ENCODE assay signal across 20 cellular contexts in genomic region chr3:113055201-113055600, GRCh38.
"Had no signal": no experiment of that assay in that cellular context is flagged by ENCODE, and none has a peak within 500 bp of the region (broad histone marks: within the 10 kb centered on the region; RNA-seq: fewer than 3 reads in every experiment).

No MANE protein-coding gene starts in this region.

- H3K4me2 ChIP-seq: neural progenitor cell had no signal

- H3K9ac ChIP-seq: neural progenitor cell, parathyroid adenoma had no signal

- H3K4me1 ChIP-seq: uterus had no signal

- H3K4me3 ChIP-seq: ascending aorta, dorsolateral prefrontal cortex, esophagus muscularis mucosa, lower lobe of right lung, neural progenitor cell, thoracic aorta, uterus had no signal

- H3K79me2 ChIP-seq: parathyroid adenoma had no signal

- H3K27ac ChIP-seq: ascending aorta, dorsolateral prefrontal cortex, esophagus muscularis mucosa, lower lobe of right lung, neural progenitor cell, parathyroid adenoma, thoracic aorta, uterus had no signal

- FAIRE-seq: bronchial epithelial cell, endometrium had no signal

- H3K27me3 ChIP-seq: ascending aorta, dorsolateral prefrontal cortex, esophagus muscularis mucosa, neural progenitor cell, uterus had no signal

- H3K36me3 ChIP-seq: ascending aorta, esophagus muscularis mucosa, lower lobe of right lung, neural progenitor cell, thoracic aorta, uterus had no signal

- H2AFZ ChIP-seq: parathyroid adenoma had no signal

- H3K9me3 ChIP-seq: ascending aorta, esophagus muscularis mucosa, lower lobe of right lung, thoracic aorta, uterus had no signal

- ATAC-seq: activated T-cell treated with anti-CD3 and anti-CD28 coated beads, Interleukin-2, amount 50 U/mL, for 4 hours; stimulated activated naive CD8-positive, alpha-beta T cell treated with anti-CD3 and anti-CD28 coated beads, Interleukin-15, amount 100 ng/mL, for 72 hours had no signal

- DNase-seq: activated CD4-positive, alpha-beta T cell treated with anti-CD3 and anti-CD28 coated beads, Interleukin-2, amount 50 U/mL, for 4 hours; activated CD4-positive, CD25-positive, alpha-beta regulatory T cell treated with anti-CD3 and anti-CD28 coated beads, Interleukin-2, amount 50 U/mL, for 72 hours; activated gamma-delta T cell; activated naive CD8-positive, alpha-beta T cell treated with anti-CD3 and anti-CD28 coated beads for 36 hours; activated T-cell treated with anti-CD3 and anti-CD28 coated beads, Interleukin-2, amount 50 U/mL, for 4 hours; dorsolateral prefrontal cortex; hypothalamus; lower lobe of right lung; retina; stimulated activated CD4-positive, alpha-beta T cell treated with anti-CD3 and anti-CD28 coated beads, Interleukin-15, amount 100 ng/mL, for 24 hours; stimulated activated CD4-positive, alpha-beta T cell treated with anti-CD3 and anti-CD28 coated beads, Interleukin-4, amount 100 ng/mL, for 24 hours; stimulated activated naive CD8-positive, alpha-beta T cell treated with anti-CD3 and anti-CD28 coated beads, Interleukin-15, amount 100 ng/mL, for 72 hours; uterus had no signal
